In the genomic region with DNA sequence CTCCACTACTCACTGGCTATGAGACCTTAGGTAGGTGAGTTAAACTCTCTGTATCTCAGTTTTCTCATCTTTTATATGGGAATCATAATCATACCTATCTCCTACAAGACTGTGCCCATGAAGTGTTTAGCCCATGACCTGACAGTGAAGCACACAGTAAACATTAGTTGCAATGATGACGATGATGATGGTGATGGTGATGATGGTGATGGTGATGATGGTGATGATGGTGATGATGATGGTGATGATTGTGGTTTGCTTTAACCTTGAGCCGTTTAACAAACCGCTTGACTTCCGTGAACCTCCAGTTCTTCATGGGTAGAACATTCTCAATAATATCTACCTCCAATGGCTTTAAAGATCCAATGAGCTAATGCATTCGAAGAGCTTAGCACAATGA, we compare ENCODE assay signal across 8 cellular contexts.
"Had no signal": no experiment of that assay in that cellular context is flagged by ENCODE, and none has a peak within 500 bp of the region (broad histone marks: within the 10 kb centered on the region; RNA-seq: fewer than 3 reads in every experiment).

No MANE protein-coding gene starts in this region.

- ATAC-seq: GM12878 had no signal

- DNase-seq: GDM1, GF-D8 had no signal

- H3K4me3 ChIP-seq: GM12878 had no signal

- FAIRE-seq: G401.6, GM12878, GM12891, GM12892, GM18507, GM19239 had no signal
